Comparison of ENCODE assay signal across 14 cellular contexts in genomic region chr18:44786697-44787096, GRCh38.
DNase-seq lines count a peak whose midpoint lies in the region; ATAC-seq, FAIRE-seq and TF ChIP-seq lines count a peak whose summit lies in the region.
"Had no signal": no experiment of that assay in that cellular context is flagged by ENCODE, and none has a peak within 500 bp of the region (broad histone marks: within the 10 kb centered on the region; RNA-seq: fewer than 3 reads in every experiment).

No MANE protein-coding gene starts in this region.

- H2AFZ ChIP-seq in ACC112 (ENCODE audit: low read length, unreplicated experiment) = peak overlapping the region; percentile 41

- H3K4me3 ChIP-seq in ACC112 (ENCODE audit: low read depth, low read length) = peak overlapping the region; percentile 69
- H3K4me3 ChIP-seq: cardiac muscle cell, left ventricle myocardium inferior had no signal

- no peaks in the 10 kb centered on the region for H3K36me3 ChIP-seq in ACC112 (ENCODE audit: insufficient read depth, low read length)
- H3K36me3 ChIP-seq: BE2C, cardiac muscle cell, left ventricle myocardium inferior had no signal

- H3K4me3 Mint-ChIP-seq in activated CD4-positive, alpha-beta memory T cell treated with anti-CD3 and anti-CD28 coated beads, Interleukin-2, amount 10 ng/mL, durations not matched to agents 7 days and 5 days = peak overlapping the region; percentile 56

- no peak overlapping the region for H3K27ac Mint-ChIP-seq in activated CD4-positive, alpha-beta memory T cell treated with anti-CD3 and anti-CD28 coated beads, Interleukin-2, amount 10 ng/mL, durations not matched to agents 7 days and 5 days

- H3K36me3 Mint-ChIP-seq in activated CD4-positive, alpha-beta memory T cell treated with anti-CD3 and anti-CD28 coated beads, Interleukin-2, amount 10 ng/mL, durations not matched to agents 7 days and 5 days (ENCODE audit: low read depth) = no peaks in the 10 kb centered on the region

- peaks cover 18% of the 10 kb centered on the region for H3K4me1 Mint-ChIP-seq in activated CD4-positive, alpha-beta memory T cell treated with anti-CD3 and anti-CD28 coated beads, Interleukin-2, amount 10 ng/mL, durations not matched to agents 7 days and 5 days

- ATAC-seq in HG02981 (IDR thresholded peaks at IDR 0.05; ENCODE audit: unreplicated experiment) (peak; percentile 68), GM18505 (IDR thresholded peaks at IDR 0.05; ENCODE audit: unreplicated experiment) (no peak)

- CTCF ChIA-PET in activated CD4-positive, alpha-beta memory T cell treated with anti-CD3 and anti-CD28 coated beads, Interleukin-2, amount 10 ng/mL, durations not matched to agents 7 days and 5 days (lab: Charles Lee) = interaction anchor here (1.4 to 1.5 kb wide), 2 partner anchors 51 to 108 kb away, joined by 4 to 5 read pairs; no protein-coding TSS in a partner anchor

- POLR2A ChIA-PET in activated CD4-positive, alpha-beta memory T cell treated with anti-CD3 and anti-CD28 coated beads, Interleukin-2, amount 10 ng/mL, durations not matched to agents 7 days and 5 days (lab: Charles Lee) = interaction anchor here (0.9 to 1.7 kb wide), 3 partner anchors 9 to 113 kb away, joined by 3 to 6 read pairs (median 4); no protein-coding TSS in a partner anchor

- peaks cover 11% of the 10 kb centered on the region for H3K27me3 Mint-ChIP-seq in activated CD4-positive, alpha-beta memory T cell treated with anti-CD3 and anti-CD28 coated beads, Interleukin-2, amount 10 ng/mL, durations not matched to agents 7 days and 5 days

- FAIRE-seq in GM19239 (lab: Jason Lieb, UNC) = peak; percentile 91

- no peak overlapping the region for H3K27ac ChIP-seq in ACC112 (ENCODE audit: low read depth, low read length)
- H3K27ac ChIP-seq: cardiac muscle cell, left ventricle myocardium inferior had no signal

- H3K27me3 ChIP-seq in ACC112 (ENCODE audit: insufficient read depth, low read length) = no peaks in the 10 kb centered on the region
- H3K27me3 ChIP-seq: BE2C, cardiac muscle cell had no signal

- no peak for TF ChIP-seq POLR2A in GM18505 (IDR thresholded peaks at IDR 0.05; ENCODE audit: borderline replicate concordance, extremely low read depth, insufficient read depth, insufficient read length)

- DNase-seq in GM19239 (ENCODE audit: insufficient read length, low spot score) = peak; percentile 37
- no peak for DNase-seq in activated CD4-positive, alpha-beta memory T cell treated with anti-CD3 and anti-CD28 coated beads, Interleukin-2, amount 10 ng/mL, durations not matched to agents 7 days and 5 days
- DNase-seq in mucosa of gallbladder (ENCODE audit: low spot score) = no peak
- DNase-seq in SIG-M5 (lab: John Stamatoyannopoulos, UW) = no peak
- no peak for DNase-seq in DMS79 treated with DMSO at 0.1 percent for 48 hours (lab: John Stamatoyannopoulos, UW)
- DNase-seq: activated CD4-positive, CD25-positive, alpha-beta regulatory T cell treated with anti-CD3 and anti-CD28 coated beads, Interleukin-2, amount 50 U/mL, for 72 hours; BE2C; HCEC 1CT; left ventricle myocardium inferior; NCI-H345 had no signal

- no peaks in the 10 kb centered on the region for H3K9me3 Mint-ChIP-seq in activated CD4-positive, alpha-beta memory T cell treated with anti-CD3 and anti-CD28 coated beads, Interleukin-2, amount 10 ng/mL, durations not matched to agents 7 days and 5 days

- no peaks in the 10 kb centered on the region for H3K79me2 ChIP-seq in ACC112 (ENCODE audit: control insufficient read depth, insufficient read depth, low read length, unreplicated experiment)

- peaks cover 4% of the 10 kb centered on the region for H3K4me1 ChIP-seq in ACC112 (ENCODE audit: control insufficient read depth, insufficient read depth, low read length, unreplicated experiment)
- H3K4me1 ChIP-seq: BE2C had no signal
